ENCODE assay signal across 8 cellular contexts in genomic region chr2:87341601-87342014, GRCh38.
DNase-seq lines count a peak whose midpoint lies in the region; ATAC-seq, FAIRE-seq and TF ChIP-seq lines count a peak whose summit lies in the region.
"Not testable (repeated sequence)": the region's sequence is repeated elsewhere in the genome, so short reads cannot be mapped to it uniquely, and the experiment has no call there.

No MANE protein-coding gene starts in this region.

- H3K36me3 ChIP-seq in CD4-positive, CD25-positive, alpha-beta regulatory T cell (ENCODE audit: control insufficient read depth, insufficient read depth, low read length); WERI-Rb-1; endothelial cell of umbilical vein (ENCODE audit: control insufficient read depth in 2 of 2, extremely low read depth in 1 of 2, insufficient read depth in 2 of 2, low read length in 2 of 2): not testable (repeated sequence)

- H3K36me3 Mint-ChIP-seq in CD4-positive, CD25-positive, alpha-beta regulatory T cell; activated naive CD4-positive, alpha-beta T cell treated with anti-CD3 and anti-CD28 coated beads, Interleukin-2, amount 10 ng/mL, durations not matched to agents 7 days and 5 days: not testable (repeated sequence)

- POLR2A ChIA-PET in endothelial cell of umbilical vein (lab: Charles Lee), result not testable (repeated sequence)

- CTCF ChIA-PET in activated naive CD4-positive, alpha-beta T cell treated with anti-CD3 and anti-CD28 coated beads, Interleukin-2, amount 10 ng/mL, durations not matched to agents 7 days and 5 days (lab: Charles Lee); endothelial cell of umbilical vein (lab: Charles Lee): not testable (repeated sequence)

- H3K4me3 ChIP-seq in CD4-positive, CD25-positive, alpha-beta regulatory T cell (ENCODE audit: low read depth, low read length); WERI-Rb-1 (ENCODE audit: low read depth, low read length); endothelial cell of umbilical vein (replicated peaks in 1 of 3; ENCODE audit: insufficient read depth in 1 of 3, low read depth in 1 of 3, low read length in 3 of 3): not testable (repeated sequence)

- ATAC-seq in CD4-positive, CD25-positive, alpha-beta regulatory T cell (ENCODE audit: low read depth in 2 of 2), result not testable (repeated sequence)

- not testable (repeated sequence) for H3K9me3 Mint-ChIP-seq in CD4-positive, CD25-positive, alpha-beta regulatory T cell; activated naive CD4-positive, alpha-beta T cell treated with anti-CD3 and anti-CD28 coated beads, Interleukin-2, amount 10 ng/mL, durations not matched to agents 7 days and 5 days

- not testable (repeated sequence) for H3K79me2 ChIP-seq in endothelial cell of umbilical vein (ENCODE audit: control insufficient read depth, insufficient read depth, low read length)

- not testable (repeated sequence) for H3K9ac ChIP-seq in endothelial cell of umbilical vein (replicated peaks; ENCODE audit: extremely low read depth, insufficient read depth, low read length)

- H3K4me1 ChIP-seq in CD4-positive, CD25-positive, alpha-beta regulatory T cell (ENCODE audit: control insufficient read depth, insufficient read depth, low read length, poor library complexity, severe bottlenecking); endothelial cell of umbilical vein (ENCODE audit: control insufficient read depth, extremely low read depth, insufficient read depth, low read length): not testable (repeated sequence)

- not testable (repeated sequence) for H3K4me2 ChIP-seq in endothelial cell of umbilical vein (ENCODE audit: insufficient read depth, low read length)

- not testable (repeated sequence) for H3K9me1 ChIP-seq in endothelial cell of umbilical vein (replicated peaks; ENCODE audit: control insufficient read depth, extremely low read depth, insufficient read depth, low read length)

- DNase-seq in CD4-positive, CD25-positive, alpha-beta regulatory T cell, result peak; percentile 38 to 60 (median 60)
- DNase-seq in KBM-7 (peak; percentile 51), WERI-Rb-1 (peak; percentile 55), endothelial cell of umbilical vein (ENCODE audit: low read depth, low spot score) (peak; percentile 56), kidney tubule cell (ENCODE audit: low spot score) (peak; percentile 67), posterior vena cava (ENCODE audit: low spot score) (peak; percentile 92)
- peak; percentile 72 for DNase-seq in activated naive CD4-positive, alpha-beta T cell treated with anti-CD3 and anti-CD28 coated beads, Interleukin-2, amount 10 ng/mL, durations not matched to agents 7 days and 5 days
- DNase-seq in stimulated activated CD8-positive, alpha-beta memory T cell treated with anti-CD3 and anti-CD28 coated beads, Interleukin-7, amount 100 ng/mL, for 24 hours (ENCODE audit: low read depth), result peak; percentile 25

- FAIRE-seq in endothelial cell of umbilical vein (lab: Jason Lieb, UNC), result not testable (repeated sequence)

- TF ChIP-seq POLR2A in endothelial cell of umbilical vein (IDR thresholded peaks at IDR 0.05; ENCODE audit: low read depth, low read length), result not testable (repeated sequence)

- H3K27ac Mint-ChIP-seq in CD4-positive, CD25-positive, alpha-beta regulatory T cell; activated naive CD4-positive, alpha-beta T cell treated with anti-CD3 and anti-CD28 coated beads, Interleukin-2, amount 10 ng/mL, durations not matched to agents 7 days and 5 days: not testable (repeated sequence)

- H3K27ac ChIP-seq in CD4-positive, CD25-positive, alpha-beta regulatory T cell (ENCODE audit: insufficient read depth, low read length, poor library complexity, severe bottlenecking); WERI-Rb-1; endothelial cell of umbilical vein (ENCODE audit: insufficient read depth, low read depth, low read length): not testable (repeated sequence)

- not testable (repeated sequence) for H3K4me3 Mint-ChIP-seq in CD4-positive, CD25-positive, alpha-beta regulatory T cell; activated naive CD4-positive, alpha-beta T cell treated with anti-CD3 and anti-CD28 coated beads, Interleukin-2, amount 10 ng/mL, durations not matched to agents 7 days and 5 days

- peak overlapping the region; percentile 54 for H2AFZ ChIP-seq in endothelial cell of umbilical vein (ENCODE audit: low read depth, low read length)

- intact Hi-C loops in endothelial cell of umbilical vein (cut with micrococcal nuclease); posterior vena cava (cut with DNase I): not testable (repeated sequence)

- not testable (repeated sequence) for BruUV-seq in endothelial cell of umbilical vein (replicated peaks; lab: Mats Ljungman, UMichigan)

- TF ChIP-seq CTCF in WERI-Rb-1 (IDR thresholded peaks at IDR 0.05; ENCODE audit: low read depth, low read length), result peak; percentile 51
- peak; percentile 24 to 56 for TF ChIP-seq CTCF in endothelial cell of umbilical vein (IDR thresholded peaks at IDR 0.05; ENCODE audit: extremely low read depth in 1 of 2, insufficient read depth in 1 of 2, low read depth in 1 of 2, low read length in 2 of 2)

- H3K27me3 Mint-ChIP-seq in CD4-positive, CD25-positive, alpha-beta regulatory T cell; activated naive CD4-positive, alpha-beta T cell treated with anti-CD3 and anti-CD28 coated beads, Interleukin-2, amount 10 ng/mL, durations not matched to agents 7 days and 5 days: not testable (repeated sequence)

- H3K9me3 ChIP-seq in CD4-positive, CD25-positive, alpha-beta regulatory T cell (ENCODE audit: control insufficient read depth in 2 of 2, low read length in 2 of 2); WERI-Rb-1 (ENCODE audit: severe bottlenecking); endothelial cell of umbilical vein (replicated peaks; ENCODE audit: control insufficient read depth, insufficient read depth, low read length): not testable (repeated sequence)

- peaks cover 0 to 18% (median 2%) of the 10 kb centered on the region in 4 donors for H3K4me1 Mint-ChIP-seq in CD4-positive, CD25-positive, alpha-beta regulatory T cell
- H3K4me1 Mint-ChIP-seq in activated naive CD4-positive, alpha-beta T cell treated with anti-CD3 and anti-CD28 coated beads, Interleukin-2, amount 10 ng/mL, durations not matched to agents 7 days and 5 days, result peaks cover 22% of the 10 kb centered on the region

- in situ Hi-C loops in KBM-7 (cut with MboI; ENCODE audit: low pct_unique_long_range_greater_than_20kb, low sequenced_read_pairs), result not testable (repeated sequence)

- dilution Hi-C loops in endothelial cell of umbilical vein (cut with MboI; ENCODE audit: extremely low pct_ligation_motif_present, low sequenced_read_pairs), result not testable (repeated sequence)

- not testable (repeated sequence) for H3K27me3 ChIP-seq in CD4-positive, CD25-positive, alpha-beta regulatory T cell (ENCODE audit: control insufficient read depth, insufficient read depth, low read length); WERI-Rb-1 (ENCODE audit: insufficient read depth, low read depth, severe bottlenecking); endothelial cell of umbilical vein (ENCODE audit: control insufficient read depth in 2 of 2, insufficient read depth in 2 of 2, low read length in 2 of 2)

- H4K20me1 ChIP-seq in endothelial cell of umbilical vein (replicated peaks; ENCODE audit: control insufficient read depth, extremely low read depth, insufficient read depth, low read length), result not testable (repeated sequence)

Comparison
In these comparisons a context has a peak if more than half of its experiments do, and no peak if none do; other contexts are left out.
1. DNase-seq: peak in every context shown above with its lines; median percentile 92 in posterior vena cava; 72 in activated naive CD4-positive, alpha-beta T cell treated with anti-CD3 and anti-CD28 coated beads, Interleukin-2, amount 10 ng/mL, durations not matched to agents 7 days and 5 days; 67 in kidney tubule cell; 60 in CD4-positive, CD25-positive, alpha-beta regulatory T cell; 56 in endothelial cell of umbilical vein; 55 in WERI-Rb-1; 51 in KBM-7; 25 in stimulated activated CD8-positive, alpha-beta memory T cell treated with anti-CD3 and anti-CD28 coated beads, Interleukin-7, amount 100 ng/mL, for 24 hours.